Comparison of ENCODE assay signal across 11 cellular contexts in genomic region chr16:81810894-81811538, GRCh38. TPM values are rescaled to one million over a fixed set of nuclear protein-coding genes. Genes with fewer than 3 reads are reported as not detected.
DNase-seq lines count a peak whose midpoint lies in the region; ATAC-seq, FAIRE-seq and TF ChIP-seq lines count a peak whose summit lies in the region.
"Had no signal": no experiment of that assay in that cellular context is flagged by ENCODE, and none has a peak within 500 bp of the region (broad histone marks: within the 10 kb centered on the region; RNA-seq: fewer than 3 reads in every experiment).

No MANE protein-coding gene starts in this region.

- peaks cover 55% of the 10 kb centered on the region for H3F3A ChIP-seq in DOHH2 (ENCODE audit: control insufficient read depth, insufficient read depth)

- no peak for TF ChIP-seq CTCF in DOHH2 (IDR thresholded peaks at IDR 0.05; ENCODE audit: low read depth, low read length, poor library complexity, severe bottlenecking)
- TF ChIP-seq CTCF in activated B cell treated with CpG ODN at 0.5 μM for 24 hours (IDR thresholded peaks at IDR 0.05): no peak
- no peak for TF ChIP-seq CTCF in left ventricle myocardium inferior (IDR thresholded peaks at IDR 0.05; ENCODE audit: borderline replicate concordance)

- H3K4me1 Mint-ChIP-seq in activated B cell treated with CpG ODN at 0.5 μM for 24 hours: peaks cover 99% of the 10 kb centered on the region

- peaks cover 53% of the 10 kb centered on the region for H3K36me3 Mint-ChIP-seq in activated B cell treated with CpG ODN at 0.5 μM for 24 hours (ENCODE audit: low read depth)

- no peaks in the 10 kb centered on the region for H3K9me3 ChIP-seq in DOHH2 (ENCODE audit: control insufficient read depth, insufficient read depth, low read length)
- peaks cover 11% of the 10 kb centered on the region for H3K9me3 ChIP-seq in left ventricle myocardium inferior (replicated peaks)

- CTCF ChIA-PET in activated B cell treated with CpG ODN at 0.5 μM for 24 hours (lab: Charles Lee): interaction anchor here (1.7 to 2.6 kb wide), 2 partner anchors 8 to 12 kb away, joined by 4 to 8 read pairs; no protein-coding TSS in a partner anchor

- peaks cover 91% of the 10 kb centered on the region for H3K79me2 ChIP-seq in DOHH2 (ENCODE audit: control insufficient read depth, low read length)

- POLR2A ChIA-PET in activated B cell treated with CpG ODN at 0.5 μM for 24 hours (lab: Charles Lee): interaction anchor here (1.0 to 7.7 kb wide), 4 partner anchors 7 to 71 kb away, joined by 6 to 194 read pairs (median 88); partner anchors contain the start of gene PLCG2

- no peaks in the 10 kb centered on the region for H4K20me1 ChIP-seq in DOHH2 (ENCODE audit: control insufficient read depth, insufficient read depth, low read depth, low read length)

- H3K4me1 ChIP-seq in DOHH2 (ENCODE audit: control insufficient read depth, low read length) (peaks cover 94% of the 10 kb centered on the region), left ventricle myocardium inferior (no peaks in the 10 kb centered on the region)

- peak overlapping the region; percentile 92 for H3K27ac Mint-ChIP-seq in activated B cell treated with CpG ODN at 0.5 μM for 24 hours

- FAIRE-seq in H54 (lab: Jason Lieb, UNC): no peak

- intact Hi-C loops in activated B cell treated with CpG ODN at 0.5 μM for 24 hours (cut with micrococcal nuclease) (no loop called here), left ventricle myocardium inferior (cut with micrococcal nuclease) (no loop called here)

- H3K27ac ChIP-seq in DOHH2 (ENCODE audit: low read depth, low read length) (peak overlapping the region; percentile 99), left ventricle myocardium inferior (replicated peaks) (no peak overlapping the region)

- no peaks in the 10 kb centered on the region for H3K27me3 Mint-ChIP-seq in activated B cell treated with CpG ODN at 0.5 μM for 24 hours

- no peaks in the 10 kb centered on the region for H3K9me3 Mint-ChIP-seq in activated B cell treated with CpG ODN at 0.5 μM for 24 hours

- H3K4me2 ChIP-seq in DOHH2 (ENCODE audit: low read length): peak overlapping the region; percentile 82

- H3K27me3 ChIP-seq in DOHH2 (ENCODE audit: control insufficient read depth, low read length): no peaks in the 10 kb centered on the region
- no peaks in the 10 kb centered on the region for H3K27me3 ChIP-seq in left ventricle myocardium inferior (ENCODE audit: low read depth)

- H3K4me3 ChIP-seq in DOHH2 (ENCODE audit: low read length) (peak overlapping the region; percentile 69), left ventricle myocardium inferior (no peak overlapping the region)

- H3K4me3 Mint-ChIP-seq in activated B cell treated with CpG ODN at 0.5 μM for 24 hours: peak overlapping the region; percentile 65

- TF ChIP-seq POLR2A in GM19099 (IDR thresholded peaks at IDR 0.05; ENCODE audit: extremely low read depth, insufficient read length, low read depth): peak; percentile 25
- no peak for TF ChIP-seq POLR2A in H54 (IDR thresholded peaks at IDR 0.05; ENCODE audit: low read depth, low read length)

- DNase-seq in activated B cell treated with CpG ODN at 0.5 μM for 24 hours: no peak
- no peak for DNase-seq in H54 (ENCODE audit: insufficient read length, low spot score)
- no peak for DNase-seq in MV-4-11 (lab: John Stamatoyannopoulos, UW)
- DNase-seq in medulla oblongata (ENCODE audit: extremely low spot score): no peak
- no peak for DNase-seq in left ventricle myocardium inferior
- DNase-seq: dermis blood vessel endothelial cell, NCI-H1417, SIG-M5 had no signal

- H3K36me3 ChIP-seq in DOHH2 (ENCODE audit: control insufficient read depth, low read length) (peaks cover 57% of the 10 kb centered on the region), left ventricle myocardium inferior (no peaks in the 10 kb centered on the region)

- ATAC-seq in HG02973 (IDR thresholded peaks at IDR 0.05; ENCODE audit: unreplicated experiment): peak; percentile 28
- peak; percentile 5 for ATAC-seq in activated B cell treated with CpG ODN at 0.5 μM for 24 hours (ENCODE audit: low read depth)

- H3K9me2 ChIP-seq in DOHH2 (replicated peaks; ENCODE audit: control insufficient read depth, low read length): no peaks in the 10 kb centered on the region

RNA-seq across cellular contexts. Expression of gene PLCG2, which starts 31.9 kb away (rescaled TPM):
- total RNA-seq in activated B cell treated with CpG ODN at 0.5 μM for 24 hours: 449 and 525 TPM in 2 replicates
- 5.6 TPM for total RNA-seq in left ventricle myocardium inferior

Comparison
In these comparisons a context has a peak if more than half of its experiments do, and no peak if none do; other contexts are left out.
1. RNA of gene PLCG2, which starts 31.9 kb away (total RNA-seq): 449 to 525 TPM in activated B cell treated with CpG ODN at 0.5 μM for 24 hours; 5.6 TPM in left ventricle myocardium inferior (single experiment); every median in the first group is over 10 times any median in the second.